1 cellular context compared by ENCODE assay signal in the genomic region with DNA sequence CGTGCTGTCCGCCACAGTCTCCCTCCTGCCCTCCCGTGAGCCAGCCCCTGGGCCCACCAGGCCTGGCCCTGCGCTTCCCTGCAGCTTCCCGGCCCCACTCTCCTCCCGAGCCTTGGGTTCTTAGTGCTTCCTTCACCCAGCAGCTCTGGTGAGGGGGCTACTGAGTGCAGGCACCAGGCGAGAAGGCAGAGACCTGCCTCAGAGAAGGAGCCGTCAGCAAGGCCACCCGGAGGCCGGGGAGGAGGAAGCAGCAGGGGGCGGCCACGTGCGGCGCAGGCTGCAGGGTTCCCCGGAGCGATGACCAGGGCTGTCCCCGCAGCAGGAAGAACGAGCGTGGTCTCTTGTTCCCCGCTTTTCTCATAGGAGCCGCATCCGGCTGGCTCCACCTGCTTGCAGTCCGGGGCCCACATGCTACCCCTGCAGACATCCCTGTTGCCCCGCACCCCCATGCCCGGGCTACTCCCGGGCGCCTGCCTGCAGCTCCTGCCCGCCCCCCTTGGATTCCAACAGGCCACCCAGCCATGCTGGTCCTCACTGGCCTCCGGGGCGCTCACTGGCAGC.
TF ChIP-seq lines count a peak whose summit lies in the region.

No MANE protein-coding gene starts in this region.

TF ChIP-seq in HepG2, 621 proteins besides CTCF, POLR2A, EP300 and RAD21 (continued from another document and continues in another):
- TF ChIP-seq, protein P1, sequence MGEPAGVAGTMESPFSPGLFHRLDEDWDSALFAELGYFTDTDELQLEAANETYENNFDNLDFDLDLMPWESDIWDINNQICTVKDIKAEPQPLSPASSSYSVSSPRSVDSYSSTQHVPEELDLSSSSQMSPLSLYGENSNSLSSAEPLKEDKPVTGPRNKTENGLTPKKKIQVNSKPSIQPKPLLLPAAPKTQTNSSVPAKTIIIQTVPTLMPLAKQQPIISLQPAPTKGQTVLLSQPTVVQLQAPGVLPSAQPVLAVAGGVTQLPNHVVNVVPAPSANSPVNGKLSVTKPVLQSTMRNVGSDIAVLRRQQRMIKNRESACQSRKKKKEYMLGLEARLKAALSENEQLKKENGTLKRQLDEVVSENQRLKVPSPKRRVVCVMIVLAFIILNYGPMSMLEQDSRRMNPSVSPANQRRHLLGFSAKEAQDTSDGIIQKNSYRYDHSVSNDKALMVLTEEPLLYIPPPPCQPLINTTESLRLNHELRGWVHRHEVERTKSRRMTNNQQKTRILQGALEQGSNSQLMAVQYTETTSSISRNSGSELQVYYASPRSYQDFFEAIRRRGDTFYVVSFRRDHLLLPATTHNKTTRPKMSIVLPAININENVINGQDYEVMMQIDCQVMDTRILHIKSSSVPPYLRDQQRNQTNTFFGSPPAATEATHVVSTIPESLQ (CRISPR knock-in tag; conservative IDR thresholded peaks at IDR 0.05) = no peak
- TF ChIP-seq, protein P2, sequence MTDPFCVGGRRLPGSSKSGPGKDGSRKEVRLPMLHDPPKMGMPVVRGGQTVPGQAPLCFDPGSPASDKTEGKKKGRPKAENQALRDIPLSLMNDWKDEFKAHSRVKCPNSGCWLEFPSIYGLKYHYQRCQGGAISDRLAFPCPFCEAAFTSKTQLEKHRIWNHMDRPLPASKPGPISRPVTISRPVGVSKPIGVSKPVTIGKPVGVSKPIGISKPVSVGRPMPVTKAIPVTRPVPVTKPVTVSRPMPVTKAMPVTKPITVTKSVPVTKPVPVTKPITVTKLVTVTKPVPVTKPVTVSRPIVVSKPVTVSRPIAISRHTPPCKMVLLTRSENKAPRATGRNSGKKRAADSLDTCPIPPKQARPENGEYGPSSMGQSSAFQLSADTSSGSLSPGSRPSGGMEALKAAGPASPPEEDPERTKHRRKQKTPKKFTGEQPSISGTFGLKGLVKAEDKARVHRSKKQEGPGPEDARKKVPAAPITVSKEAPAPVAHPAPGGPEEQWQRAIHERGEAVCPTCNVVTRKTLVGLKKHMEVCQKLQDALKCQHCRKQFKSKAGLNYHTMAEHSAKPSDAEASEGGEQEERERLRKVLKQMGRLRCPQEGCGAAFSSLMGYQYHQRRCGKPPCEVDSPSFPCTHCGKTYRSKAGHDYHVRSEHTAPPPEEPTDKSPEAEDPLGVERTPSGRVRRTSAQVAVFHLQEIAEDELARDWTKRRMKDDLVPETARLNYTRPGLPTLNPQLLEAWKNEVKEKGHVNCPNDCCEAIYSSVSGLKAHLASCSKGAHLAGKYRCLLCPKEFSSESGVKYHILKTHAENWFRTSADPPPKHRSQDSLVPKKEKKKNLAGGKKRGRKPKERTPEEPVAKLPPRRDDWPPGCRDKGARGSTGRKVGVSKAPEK (CRISPR knock-in tag; IDR thresholded peaks at IDR 0.05; ENCODE audit: borderline replicate concordance) = no peak
- TF ChIP-seq AGO2 (optimal IDR thresholded peaks at IDR 0.05; ENCODE audit: low read depth, low read length) (no peak), SYNCRIP (IDR thresholded peaks at IDR 0.05; ENCODE audit: insufficient read depth, low read depth, low read length) (no peak), MZF1 (CRISPR knock-in tag; IDR thresholded peaks at IDR 0.05; ENCODE audit: borderline replicate concordance) (no peak), NR1H2 (CRISPR knock-in tag; IDR thresholded peaks at IDR 0.05; ENCODE audit: borderline replicate concordance, low read depth) (0 out of 2 replicates have a peak, but pooled peaks have one; percentile 43), ZNF432 (CRISPR knock-in tag; IDR thresholded peaks at IDR 0.05; ENCODE audit: borderline replicate concordance) (no peak), ZMYM2 (CRISPR knock-in tag; IDR thresholded peaks at IDR 0.05) (no peak; the same call in 1 of the 2 replicates), ZNF232 (CRISPR knock-in tag; IDR thresholded peaks at IDR 0.05; ENCODE audit: borderline replicate concordance) (peak; percentile 63; the same call in 1 of the 2 replicates), ZNF788 (CRISPR knock-in tag; IDR thresholded peaks at IDR 0.05; ENCODE audit: borderline replicate concordance) (no peak), ISX (CRISPR knock-in tag; conservative IDR thresholded peaks at IDR 0.05) (peak; percentile 92), KDM5A (IDR thresholded peaks at IDR 0.05; ENCODE audit: borderline replicate concordance, low read length) (no peak), ZNF563 (CRISPR knock-in tag; IDR thresholded peaks at IDR 0.05) (peak; percentile 77; the same call in 1 of the 2 replicates), CREM (IDR thresholded peaks at IDR 0.05) (no peak), CREM (CRISPR knock-in tag; IDR thresholded peaks at IDR 0.05) (no peak), ATF7 (IDR thresholded peaks at IDR 0.05) (no peak), ATF7 (CRISPR knock-in tag; IDR thresholded peaks at IDR 0.05) (no peak), SRSF1 (optimal IDR thresholded peaks at IDR 0.05; ENCODE audit: low read depth, low read length) (no peak), CBX1 (IDR thresholded peaks at IDR 0.05; ENCODE audit: low read depth) (no peak), SP2 (CRISPR knock-in tag; IDR thresholded peaks at IDR 0.05) (no peak), SAFB2 (CRISPR knock-in tag; IDR thresholded peaks at IDR 0.05; ENCODE audit: borderline replicate concordance, low read depth) (no peak), CBX2 (IDR thresholded peaks at IDR 0.05; ENCODE audit: low read depth, low read length) (no peak), CBX2 (CRISPR knock-in tag; IDR thresholded peaks at IDR 0.05; ENCODE audit: low read depth) (no peak), RORA (CRISPR knock-in tag; IDR thresholded peaks at IDR 0.05) (no peak), ZNF367 (CRISPR knock-in tag; IDR thresholded peaks at IDR 0.05; ENCODE audit: borderline replicate concordance) (no peak), KLF13 (CRISPR knock-in tag; IDR thresholded peaks at IDR 0.05) (peak; percentile 85; the same call in 1 of the 2 replicates), RELA (CRISPR knock-in tag; IDR thresholded peaks at IDR 0.05) (no peak), POGZ (CRISPR knock-in tag; IDR thresholded peaks at IDR 0.05) (no peak), ZIK1 (CRISPR knock-in tag; IDR thresholded peaks at IDR 0.05; ENCODE audit: borderline replicate concordance, low read depth) (peak; percentile 93), HMG20B (CRISPR knock-in tag; conservative IDR thresholded peaks at IDR 0.05) (no peak)
- TF ChIP-seq, protein P3, sequence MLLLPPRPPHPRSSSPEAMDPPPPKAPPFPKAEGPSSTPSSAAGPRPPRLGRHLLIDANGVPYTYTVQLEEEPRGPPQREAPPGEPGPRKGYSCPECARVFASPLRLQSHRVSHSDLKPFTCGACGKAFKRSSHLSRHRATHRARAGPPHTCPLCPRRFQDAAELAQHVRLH (CRISPR knock-in tag; IDR thresholded peaks at IDR 0.05; ENCODE audit: borderline replicate concordance, low read depth) = peak; percentile 88
- TF ChIP-seq, protein P4, sequence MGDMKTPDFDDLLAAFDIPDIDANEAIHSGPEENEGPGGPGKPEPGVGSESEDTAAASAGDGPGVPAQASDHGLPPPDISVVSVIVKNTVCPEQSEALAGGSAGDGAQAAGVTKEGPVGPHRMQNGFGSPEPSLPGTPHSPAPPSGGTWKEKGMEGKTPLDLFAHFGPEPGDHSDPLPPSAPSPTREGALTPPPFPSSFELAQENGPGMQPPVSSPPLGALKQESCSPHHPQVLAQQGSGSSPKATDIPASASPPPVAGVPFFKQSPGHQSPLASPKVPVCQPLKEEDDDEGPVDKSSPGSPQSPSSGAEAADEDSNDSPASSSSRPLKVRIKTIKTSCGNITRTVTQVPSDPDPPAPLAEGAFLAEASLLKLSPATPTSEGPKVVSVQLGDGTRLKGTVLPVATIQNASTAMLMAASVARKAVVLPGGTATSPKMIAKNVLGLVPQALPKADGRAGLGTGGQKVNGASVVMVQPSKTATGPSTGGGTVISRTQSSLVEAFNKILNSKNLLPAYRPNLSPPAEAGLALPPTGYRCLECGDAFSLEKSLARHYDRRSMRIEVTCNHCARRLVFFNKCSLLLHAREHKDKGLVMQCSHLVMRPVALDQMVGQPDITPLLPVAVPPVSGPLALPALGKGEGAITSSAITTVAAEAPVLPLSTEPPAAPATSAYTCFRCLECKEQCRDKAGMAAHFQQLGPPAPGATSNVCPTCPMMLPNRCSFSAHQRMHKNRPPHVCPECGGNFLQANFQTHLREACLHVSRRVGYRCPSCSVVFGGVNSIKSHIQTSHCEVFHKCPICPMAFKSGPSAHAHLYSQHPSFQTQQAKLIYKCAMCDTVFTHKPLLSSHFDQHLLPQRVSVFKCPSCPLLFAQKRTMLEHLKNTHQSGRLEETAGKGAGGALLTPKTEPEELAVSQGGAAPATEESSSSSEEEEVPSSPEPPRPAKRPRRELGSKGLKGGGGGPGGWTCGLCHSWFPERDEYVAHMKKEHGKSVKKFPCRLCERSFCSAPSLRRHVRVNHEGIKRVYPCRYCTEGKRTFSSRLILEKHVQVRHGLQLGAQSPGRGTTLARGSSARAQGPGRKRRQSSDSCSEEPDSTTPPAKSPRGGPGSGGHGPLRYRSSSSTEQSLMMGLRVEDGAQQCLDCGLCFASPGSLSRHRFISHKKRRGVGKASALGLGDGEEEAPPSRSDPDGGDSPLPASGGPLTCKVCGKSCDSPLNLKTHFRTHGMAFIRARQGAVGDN (CRISPR knock-in tag; IDR thresholded peaks at IDR 0.05) = peak; percentile 99
- TF ChIP-seq, protein P5, sequence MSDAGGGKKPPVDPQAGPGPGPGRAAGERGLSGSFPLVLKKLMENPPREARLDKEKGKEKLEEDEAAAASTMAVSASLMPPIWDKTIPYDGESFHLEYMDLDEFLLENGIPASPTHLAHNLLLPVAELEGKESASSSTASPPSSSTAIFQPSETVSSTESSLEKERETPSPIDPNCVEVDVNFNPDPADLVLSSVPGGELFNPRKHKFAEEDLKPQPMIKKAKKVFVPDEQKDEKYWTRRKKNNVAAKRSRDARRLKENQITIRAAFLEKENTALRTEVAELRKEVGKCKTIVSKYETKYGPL (CRISPR knock-in tag; IDR thresholded peaks at IDR 0.05) = no peak
- TF ChIP-seq, protein P6, sequence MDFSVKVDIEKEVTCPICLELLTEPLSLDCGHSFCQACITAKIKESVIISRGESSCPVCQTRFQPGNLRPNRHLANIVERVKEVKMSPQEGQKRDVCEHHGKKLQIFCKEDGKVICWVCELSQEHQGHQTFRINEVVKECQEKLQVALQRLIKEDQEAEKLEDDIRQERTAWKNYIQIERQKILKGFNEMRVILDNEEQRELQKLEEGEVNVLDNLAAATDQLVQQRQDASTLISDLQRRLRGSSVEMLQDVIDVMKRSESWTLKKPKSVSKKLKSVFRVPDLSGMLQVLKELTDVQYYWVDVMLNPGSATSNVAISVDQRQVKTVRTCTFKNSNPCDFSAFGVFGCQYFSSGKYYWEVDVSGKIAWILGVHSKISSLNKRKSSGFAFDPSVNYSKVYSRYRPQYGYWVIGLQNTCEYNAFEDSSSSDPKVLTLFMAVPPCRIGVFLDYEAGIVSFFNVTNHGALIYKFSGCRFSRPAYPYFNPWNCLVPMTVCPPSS (IDR thresholded peaks at IDR 0.05) = no peak
- TF ChIP-seq, protein P7, sequence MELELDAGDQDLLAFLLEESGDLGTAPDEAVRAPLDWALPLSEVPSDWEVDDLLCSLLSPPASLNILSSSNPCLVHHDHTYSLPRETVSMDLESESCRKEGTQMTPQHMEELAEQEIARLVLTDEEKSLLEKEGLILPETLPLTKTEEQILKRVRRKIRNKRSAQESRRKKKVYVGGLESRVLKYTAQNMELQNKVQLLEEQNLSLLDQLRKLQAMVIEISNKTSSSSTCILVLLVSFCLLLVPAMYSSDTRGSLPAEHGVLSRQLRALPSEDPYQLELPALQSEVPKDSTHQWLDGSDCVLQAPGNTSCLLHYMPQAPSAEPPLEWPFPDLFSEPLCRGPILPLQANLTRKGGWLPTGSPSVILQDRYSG (CRISPR knock-in tag; IDR thresholded peaks at IDR 0.05) = peak; percentile 95
- TF ChIP-seq, protein P8, sequence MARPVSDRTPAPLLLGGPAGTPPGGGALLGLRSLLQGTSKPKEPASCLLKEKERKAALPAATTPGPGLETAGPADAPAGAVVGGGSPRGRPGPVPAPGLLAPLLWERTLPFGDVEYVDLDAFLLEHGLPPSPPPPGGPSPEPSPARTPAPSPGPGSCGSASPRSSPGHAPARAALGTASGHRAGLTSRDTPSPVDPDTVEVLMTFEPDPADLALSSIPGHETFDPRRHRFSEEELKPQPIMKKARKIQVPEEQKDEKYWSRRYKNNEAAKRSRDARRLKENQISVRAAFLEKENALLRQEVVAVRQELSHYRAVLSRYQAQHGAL (CRISPR knock-in tag; IDR thresholded peaks at IDR 0.05; ENCODE audit: not compliant biosample characterization) = peak; percentile 66
- TF ChIP-seq, protein P9, sequence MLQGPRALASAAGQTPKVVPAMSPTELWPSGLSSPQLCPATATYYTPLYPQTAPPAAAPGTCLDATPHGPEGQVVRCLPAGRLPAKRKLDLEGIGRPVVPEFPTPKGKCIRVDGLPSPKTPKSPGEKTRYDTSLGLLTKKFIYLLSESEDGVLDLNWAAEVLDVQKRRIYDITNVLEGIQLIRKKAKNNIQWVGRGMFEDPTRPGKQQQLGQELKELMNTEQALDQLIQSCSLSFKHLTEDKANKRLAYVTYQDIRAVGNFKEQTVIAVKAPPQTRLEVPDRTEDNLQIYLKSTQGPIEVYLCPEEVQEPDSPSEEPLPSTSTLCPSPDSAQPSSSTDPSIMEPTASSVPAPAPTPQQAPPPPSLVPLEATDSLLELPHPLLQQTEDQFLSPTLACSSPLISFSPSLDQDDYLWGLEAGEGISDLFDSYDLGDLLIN (CRISPR knock-in tag; IDR thresholded peaks at IDR 0.05; ENCODE audit: borderline replicate concordance) = no peak
- TF ChIP-seq, protein P10, sequence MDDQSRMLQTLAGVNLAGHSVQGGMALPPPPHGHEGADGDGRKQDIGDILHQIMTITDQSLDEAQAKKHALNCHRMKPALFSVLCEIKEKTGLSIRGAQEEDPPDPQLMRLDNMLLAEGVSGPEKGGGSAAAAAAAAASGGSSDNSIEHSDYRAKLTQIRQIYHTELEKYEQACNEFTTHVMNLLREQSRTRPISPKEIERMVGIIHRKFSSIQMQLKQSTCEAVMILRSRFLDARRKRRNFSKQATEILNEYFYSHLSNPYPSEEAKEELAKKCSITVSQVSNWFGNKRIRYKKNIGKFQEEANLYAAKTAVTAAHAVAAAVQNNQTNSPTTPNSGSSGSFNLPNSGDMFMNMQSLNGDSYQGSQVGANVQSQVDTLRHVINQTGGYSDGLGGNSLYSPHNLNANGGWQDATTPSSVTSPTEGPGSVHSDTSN (CRISPR knock-in tag; IDR thresholded peaks at IDR 0.05; ENCODE audit: borderline replicate concordance) = peak; percentile 54; the same call in 1 of the 2 replicates
- TF ChIP-seq, protein P11, sequence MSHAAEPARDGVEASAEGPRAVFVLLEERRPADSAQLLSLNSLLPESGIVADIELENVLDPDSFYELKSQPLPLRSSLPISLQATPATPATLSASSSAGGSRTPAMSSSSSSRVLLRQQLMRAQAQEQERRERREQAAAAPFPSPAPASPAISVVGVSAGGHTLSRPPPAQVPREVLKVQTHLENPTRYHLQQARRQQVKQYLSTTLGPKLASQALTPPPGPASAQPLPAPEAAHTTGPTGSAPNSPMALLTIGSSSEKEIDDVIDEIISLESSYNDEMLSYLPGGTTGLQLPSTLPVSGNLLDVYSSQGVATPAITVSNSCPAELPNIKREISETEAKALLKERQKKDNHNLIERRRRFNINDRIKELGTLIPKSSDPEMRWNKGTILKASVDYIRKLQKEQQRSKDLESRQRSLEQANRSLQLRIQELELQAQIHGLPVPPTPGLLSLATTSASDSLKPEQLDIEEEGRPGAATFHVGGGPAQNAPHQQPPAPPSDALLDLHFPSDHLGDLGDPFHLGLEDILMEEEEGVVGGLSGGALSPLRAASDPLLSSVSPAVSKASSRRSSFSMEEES (CRISPR knock-in tag; IDR thresholded peaks at IDR 0.05) = peak; percentile 76; the same call in 1 of the 2 replicates
